ENCODE assay signal across 18 cellular contexts in the genomic region with DNA sequence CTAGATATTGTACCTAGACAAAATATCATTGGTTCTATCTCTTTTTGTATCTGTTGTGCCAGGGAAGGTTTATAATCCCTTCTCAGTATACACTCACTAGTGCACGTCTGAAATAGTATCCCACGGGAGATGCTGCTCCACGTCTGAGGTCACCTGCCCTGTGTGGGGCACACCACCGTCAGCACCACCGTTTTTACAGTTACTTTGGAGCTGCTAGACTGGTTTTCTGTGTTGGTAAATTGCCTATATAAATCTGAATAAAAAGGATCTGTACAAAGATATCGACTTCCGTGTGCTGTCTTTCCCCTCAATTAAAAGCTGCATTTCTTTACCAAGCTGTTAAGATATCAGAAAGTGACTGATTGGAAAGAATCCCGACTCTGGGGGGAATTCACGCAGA. TPM values are rescaled to one million over a fixed set of nuclear protein-coding genes. Genes with fewer than 3 reads are reported as not detected.
A peak's percentile ranks its signal among the peaks of the same experiment; 100 is the strongest.
DNase-seq lines count a peak whose midpoint lies in the region; ATAC-seq and TF ChIP-seq lines count a peak whose summit lies in the region.
"Had no signal": no experiment of that assay in that cellular context is flagged by ENCODE, and none has a peak within 500 bp of the region (broad histone marks: within the 10 kb centered on the region; RNA-seq: fewer than 3 reads in every experiment).

No MANE protein-coding gene starts in this region.

- no peaks in the 10 kb centered on the region for H3K9me3 Mint-ChIP-seq in brain
- H3K9me3 Mint-ChIP-seq: CD14-positive monocyte, H9 had no signal

- peaks cover 20% of the 10 kb centered on the region for H3K4me1 Mint-ChIP-seq in brain

- H3K27me3 Mint-ChIP-seq in brain: peaks cover 3% of the 10 kb centered on the region

- peak overlapping the region; percentile 13; the same call in 1 of the 2 replicates for H3K9ac ChIP-seq in BLaER1

- TF ChIP-seq POLR2A in prostate gland (IDR thresholded peaks at IDR 0.05): no peak

- peak overlapping the region; percentile 68 for H3K4me2 ChIP-seq in BLaER1

- ATAC-seq in left lung (no peak), aorta (ENCODE audit: low FRiP score) (no peak)

- DNase-seq in LNCaP clone FGC (ENCODE audit: low read depth) (peak; percentile 71), prostate gland (ENCODE audit: low spot score) (peak; percentile 46), ascending aorta (ENCODE audit: low spot score in 2 of 2) (no peak), left lung (no peak), COLO668 (lab: John Stamatoyannopoulos, UW; ENCODE audit: unreplicated experiment) (no peak), aorta (no peak)
- DNase-seq: KG1, NCI-H1436, NCI-H2029 treated with DMSO at 0.1 percent for 48 hours, NCI-H510A treated with DMSO at 0.1 percent for 48 hours, SHP77 had no signal

- no peak overlapping the region for H3K27ac ChIP-seq in BLaER1
- peak overlapping the region; percentile 68 to 77 for H3K27ac ChIP-seq in prostate gland
- no peak overlapping the region for H3K27ac ChIP-seq in ascending aorta
- no peak overlapping the region for H3K27ac ChIP-seq in left lung
- H3K27ac ChIP-seq in aorta (ENCODE audit: low read depth in 1 of 2, low read length in 2 of 2): no peak overlapping the region
- H3K27ac ChIP-seq: SK-N-MC had no signal

- 33% methylated on average over 9 of the region's 9 CpGs for WGBS in prostate gland
- 78 to 83% methylated on average over 9 of the region's 9 CpGs for WGBS in aorta, 2 donors

- H3K36me3 ChIP-seq in BLaER1 (no peaks in the 10 kb centered on the region), prostate gland (no peaks in the 10 kb centered on the region), ascending aorta (no peaks in the 10 kb centered on the region), left lung (no peaks in the 10 kb centered on the region), aorta (ENCODE audit: control insufficient read depth in 1 of 2, insufficient read depth in 2 of 2, low read length in 1 of 2) (no peaks in the 10 kb centered on the region)

- H3K27me3 ChIP-seq in BLaER1 (no peaks in the 10 kb centered on the region), prostate gland (replicated peaks; ENCODE audit: insufficient read depth) (no peaks in the 10 kb centered on the region), ascending aorta (no peaks in the 10 kb centered on the region), left lung (peaks cover 0 to 10% of the 10 kb centered on the region in 2 donors), aorta (ENCODE audit: control insufficient read depth in 1 of 2, insufficient read depth in 2 of 2, low read length in 1 of 2) (no peaks in the 10 kb centered on the region)

- peak overlapping the region in 3 of 5 experiments; percentile 24 to 97 (median 53) for H3K27ac Mint-ChIP-seq in brain
- H3K27ac Mint-ChIP-seq: H9 had no signal

- peaks cover 3% of the 10 kb centered on the region for H3K36me3 Mint-ChIP-seq in brain

- no peaks in the 10 kb centered on the region for H4K20me1 ChIP-seq in BLaER1

- H3K4me1 ChIP-seq in BLaER1 (peaks cover 45% of the 10 kb centered on the region), prostate gland (replicated peaks) (no peaks in the 10 kb centered on the region), ascending aorta (no peaks in the 10 kb centered on the region), left lung (no peaks in the 10 kb centered on the region), aorta (ENCODE audit: control insufficient read depth in 1 of 2, insufficient read depth in 2 of 2, low read length in 2 of 2) (no peaks in the 10 kb centered on the region)

- TF ChIP-seq CTCF in LNCaP clone FGC (IDR thresholded peaks at IDR 0.05; ENCODE audit: control insufficient read depth, extremely low read depth, insufficient read depth): no peak
- TF ChIP-seq CTCF in brain (conservative IDR thresholded peaks at IDR 0.05): no peak
- TF ChIP-seq CTCF in prostate gland (IDR thresholded peaks at IDR 0.05): no peak
- TF ChIP-seq CTCF in ascending aorta (IDR thresholded peaks at IDR 0.05): no peak
- TF ChIP-seq CTCF in left lung (IDR thresholded peaks at IDR 0.05): no peak

- peak overlapping the region in 1 of 5 experiments; percentile 44 for H3K4me3 Mint-ChIP-seq in brain
- H3K4me3 Mint-ChIP-seq: CD14-positive monocyte, H9 had no signal

- H3K9me3 ChIP-seq in BLaER1 (peaks cover 10% of the 10 kb centered on the region), prostate gland (no peaks in the 10 kb centered on the region), ascending aorta (no peaks in the 10 kb centered on the region), left lung (no peaks in the 10 kb centered on the region), aorta (ENCODE audit: control insufficient read depth, low read length) (no peaks in the 10 kb centered on the region)

- H3K4me3 ChIP-seq in BLaER1 (no peak overlapping the region; the same call in 1 of the 2 replicates), LNCaP clone FGC (ENCODE audit: low read depth, low read length) (peak overlapping the region; percentile 40), prostate gland (peak overlapping the region in 1 of 2 donors; percentile 8), ascending aorta (no peak overlapping the region), left lung (no peak overlapping the region), aorta (ENCODE audit: low read length in 2 of 2) (no peak overlapping the region)
- H3K4me3 ChIP-seq: SK-N-MC had no signal

- intact Hi-C loops in prostate gland (cut with DNase I) (no loop called here), ascending aorta (cut with DNase I) (no loop called here), left lung (cut with DNase I) (no loop called here), aorta (cut with DNase I) (no loop called here)

RNA-seq across cellular contexts. Expression of a gene that starts 13.0 kb away (rescaled TPM):
- polyA plus RNA-seq in brain (ENCODE audit: insufficient read depth, low read depth, low replicate concordance) (2.6 TPM), aorta (10 to 100 TPM; 10.1 to 24.3 TPM)
- total RNA-seq in prostate gland (1 to 10 TPM; 3.1 to 7.1 TPM), ascending aorta (12.0 TPM), left lung (under 1 TPM; 0.06 to 0.26 TPM), aorta (10 to 100 TPM; 19.9 to 31.6 TPM)
- total RNA-seq: A673, HT-29 had no signal
- polyA plus RNA-seq: CD14-positive monocyte had no signal

Comparison
In these comparisons a context has a peak if more than half of its experiments do, and no peak if none do; other contexts are left out.
1. H3K27ac ChIP-seq: peak in prostate gland (2 of 2); none in BLaER1 (single experiment), ascending aorta (0 of 2), left lung (0 of 2) and aorta (0 of 2).
2. DNase-seq: peak in LNCaP clone FGC (single experiment) and prostate gland (single experiment); none in ascending aorta (0 of 2), left lung (0 of 2), COLO668 (single experiment) and aorta (0 of 2).